Comparison of ENCODE assay signal across 14 cellular contexts in genomic region chr13:40484981-40485380, GRCh38.
DNase-seq lines count a peak whose midpoint lies in the region; ATAC-seq and TF ChIP-seq lines count a peak whose summit lies in the region.
"Had no signal": no experiment of that assay in that cellular context is flagged by ENCODE, and none has a peak within 500 bp of the region (broad histone marks: within the 10 kb centered on the region; RNA-seq: fewer than 3 reads in every experiment).

No MANE protein-coding gene starts in this region.

- H3K36me3 ChIP-seq in HEK293 (ENCODE audit: control insufficient read depth in 2 of 2, insufficient read depth in 1 of 2, low read length in 2 of 2): no peaks in the 10 kb centered on the region
- no peaks in the 10 kb centered on the region for H3K36me3 ChIP-seq in naive thymus-derived CD4-positive, alpha-beta T cell (ENCODE audit: control insufficient read depth in 2 of 3, insufficient read depth in 3 of 3, low read length in 3 of 3)
- H3K36me3 ChIP-seq: vagina had no signal

- peak overlapping the region; percentile 98 for H3K27ac Mint-ChIP-seq in activated CD4-positive, alpha-beta T cell treated with anti-CD3 and anti-CD28 coated beads, Interleukin-2, amount 10 ng/mL, durations not matched to agents 7 days and 5 days
- H3K27ac Mint-ChIP-seq in activated T-helper 2 cell treated with anti-CD3 and anti-CD28 coated beads, Interferon-gamma antibody, Interleukin-2, Interleukin-4, amounts not matched to agents 10 μg/mL and 5 μg/mL and 100 μg/mL, durations not matched to agents 14 hours and 24 hours and 36 hours: peak overlapping the region; percentile 74
- peak overlapping the region; percentile 91 to 100 (median 96) for H3K27ac Mint-ChIP-seq in naive thymus-derived CD4-positive, alpha-beta T cell

- no peak overlapping the region for H3K4me3 ChIP-seq in HEK293 (ENCODE audit: low read depth, low read length)
- H3K4me3 ChIP-seq in naive thymus-derived CD4-positive, alpha-beta T cell (ENCODE audit: low read length): peak overlapping the region; percentile 1
- H3K4me3 ChIP-seq: GM23248, vagina had no signal

- H3K27ac ChIP-seq in HEK293 (ENCODE audit: extremely low read depth, low read depth, low read length): no peak overlapping the region
- peak overlapping the region; percentile 67 for H3K27ac ChIP-seq in naive thymus-derived CD4-positive, alpha-beta T cell (ENCODE audit: low read depth, low read length)
- H3K27ac ChIP-seq: GM23248, vagina had no signal

- peaks cover 84% of the 10 kb centered on the region for H3K4me1 Mint-ChIP-seq in activated CD4-positive, alpha-beta T cell treated with anti-CD3 and anti-CD28 coated beads, Interleukin-2, amount 10 ng/mL, durations not matched to agents 7 days and 5 days
- H3K4me1 Mint-ChIP-seq in activated T-helper 2 cell treated with anti-CD3 and anti-CD28 coated beads, Interferon-gamma antibody, Interleukin-2, Interleukin-4, amounts not matched to agents 10 μg/mL and 5 μg/mL and 100 μg/mL, durations not matched to agents 14 hours and 24 hours and 36 hours (ENCODE audit: low read depth): peaks cover 57% of the 10 kb centered on the region
- H3K4me1 Mint-ChIP-seq in naive thymus-derived CD4-positive, alpha-beta T cell: peaks cover 63 to 99% (median 92%) of the 10 kb centered on the region in 7 donors

- peaks cover 17% of the 10 kb centered on the region for H3K36me3 Mint-ChIP-seq in activated CD4-positive, alpha-beta T cell treated with anti-CD3 and anti-CD28 coated beads, Interleukin-2, amount 10 ng/mL, durations not matched to agents 7 days and 5 days (ENCODE audit: low read depth)
- peaks cover 6% of the 10 kb centered on the region for H3K36me3 Mint-ChIP-seq in activated T-helper 2 cell treated with anti-CD3 and anti-CD28 coated beads, Interferon-gamma antibody, Interleukin-2, Interleukin-4, amounts not matched to agents 10 μg/mL and 5 μg/mL and 100 μg/mL, durations not matched to agents 14 hours and 24 hours and 36 hours (ENCODE audit: low read depth)
- peaks cover 0 to 14% (median 0%) of the 10 kb centered on the region in 5 donors for H3K36me3 Mint-ChIP-seq in naive thymus-derived CD4-positive, alpha-beta T cell

- POLR2A ChIA-PET in activated CD4-positive, alpha-beta T cell treated with anti-CD3 and anti-CD28 coated beads, Interleukin-2, amount 10 ng/mL, durations not matched to agents 7 days and 5 days (lab: Charles Lee): no interaction called here
- POLR2A ChIA-PET in HEK293 (lab: Yijun Ruan, JAX): no interaction called here
- POLR2A ChIA-PET in naive thymus-derived CD4-positive, alpha-beta T cell (lab: Charles Lee): interaction anchor here (0.6 to 2.1 kb wide), 14 partner anchors 8 to 298 kb away, joined by 3 to 11 read pairs (median 4); partner anchors contain the start of gene FOXO1

- CTCF ChIA-PET in activated CD4-positive, alpha-beta T cell treated with anti-CD3 and anti-CD28 coated beads, Interleukin-2, amount 10 ng/mL, durations not matched to agents 7 days and 5 days (lab: Charles Lee): interaction anchor here (1.2 to 1.6 kb wide), 4 partner anchors 9 to 114 kb away, joined by 3 to 6 read pairs (median 4); no protein-coding TSS in a partner anchor
- CTCF ChIA-PET in HEK293 (lab: Yijun Ruan, JAX): no interaction called here
- CTCF ChIA-PET in naive thymus-derived CD4-positive, alpha-beta T cell (lab: Charles Lee): interaction anchor here (1.0 kb wide), 1 partner anchor 8 kb away, joined by 3 read pairs; no protein-coding TSS in a partner anchor

- no peak for ATAC-seq in naive thymus-derived CD4-positive, alpha-beta T cell

- no peaks in the 10 kb centered on the region for H3K27me3 Mint-ChIP-seq in activated CD4-positive, alpha-beta T cell treated with anti-CD3 and anti-CD28 coated beads, Interleukin-2, amount 10 ng/mL, durations not matched to agents 7 days and 5 days
- H3K27me3 Mint-ChIP-seq in activated T-helper 2 cell treated with anti-CD3 and anti-CD28 coated beads, Interferon-gamma antibody, Interleukin-2, Interleukin-4, amounts not matched to agents 10 μg/mL and 5 μg/mL and 100 μg/mL, durations not matched to agents 14 hours and 24 hours and 36 hours (ENCODE audit: low read depth): no peaks in the 10 kb centered on the region
- H3K27me3 Mint-ChIP-seq in naive thymus-derived CD4-positive, alpha-beta T cell: no peaks in the 10 kb centered on the region

- no peaks in the 10 kb centered on the region for H3K27me3 ChIP-seq in naive thymus-derived CD4-positive, alpha-beta T cell (ENCODE audit: control insufficient read depth in 2 of 2, insufficient read depth in 2 of 2, low read length in 2 of 2)
- H3K27me3 ChIP-seq: vagina had no signal

- no peaks in the 10 kb centered on the region for H3K9me3 ChIP-seq in HEK293 (ENCODE audit: control insufficient read depth, insufficient read depth, low read depth, low read length)
- no peaks in the 10 kb centered on the region for H3K9me3 ChIP-seq in naive thymus-derived CD4-positive, alpha-beta T cell (ENCODE audit: control insufficient read depth in 2 of 3, low read length in 3 of 3)
- H3K9me3 ChIP-seq: vagina had no signal

- peaks cover under 1% of the 10 kb centered on the region; the same call in 1 of the 2 replicates for H3K4me1 ChIP-seq in HEK293 (ENCODE audit: control insufficient read depth, insufficient read depth, low read length)
- H3K4me1 ChIP-seq in naive thymus-derived CD4-positive, alpha-beta T cell (ENCODE audit: control insufficient read depth in 2 of 2, insufficient read depth in 2 of 2, low read length in 2 of 2): peaks cover 39 to 89% of the 10 kb centered on the region in 2 donors
- H3K4me1 ChIP-seq: vagina had no signal

- no peak for TF ChIP-seq CTCF in HEK293 (tag by site-specific recombination; IDR thresholded peaks at IDR 0.05)

- intact Hi-C loops in activated T-helper 2 cell treated with anti-CD3 and anti-CD28 coated beads, Interferon-gamma antibody, Interleukin-2, Interleukin-4, amounts not matched to agents 10 μg/mL and 5 μg/mL and 100 μg/mL, durations not matched to agents 14 hours and 24 hours and 36 hours (cut with micrococcal nuclease): loop anchor here (5.0 kb wide), 1 partner anchor 38 kb away; no protein-coding TSS in a partner anchor
- intact Hi-C loops in naive thymus-derived CD4-positive, alpha-beta T cell (cut with micrococcal nuclease): loop anchor here (1.0 to 5.0 kb wide), 18 partner anchors 9 to 708 kb away; partner anchors contain the start of genes FOXO1 (in 1 of the 2) and WBP4 (in 1 of the 2)

- peaks cover 13% of the 10 kb centered on the region for H3K9me3 Mint-ChIP-seq in activated CD4-positive, alpha-beta T cell treated with anti-CD3 and anti-CD28 coated beads, Interleukin-2, amount 10 ng/mL, durations not matched to agents 7 days and 5 days
- peaks cover 17% of the 10 kb centered on the region for H3K9me3 Mint-ChIP-seq in activated T-helper 2 cell treated with anti-CD3 and anti-CD28 coated beads, Interferon-gamma antibody, Interleukin-2, Interleukin-4, amounts not matched to agents 10 μg/mL and 5 μg/mL and 100 μg/mL, durations not matched to agents 14 hours and 24 hours and 36 hours
- H3K9me3 Mint-ChIP-seq in naive thymus-derived CD4-positive, alpha-beta T cell: peaks cover 0 to 9% (median 0%) of the 10 kb centered on the region in 11 donors

- DNase-seq in activated CD4-positive, alpha-beta T cell treated with anti-CD3 and anti-CD28 coated beads, Interleukin-2, amount 10 ng/mL, durations not matched to agents 7 days and 5 days: peak; percentile 32
- no peak for DNase-seq in activated CD4-positive, alpha-beta T cell treated with anti-CD3 and anti-CD28 coated beads, Interleukin-2, amount 50 U/mL, for 1 hour
- DNase-seq in activated T-helper 2 cell treated with anti-CD3 and anti-CD28 coated beads, Interferon-gamma antibody, Interleukin-2, Interleukin-4, amounts not matched to agents 10 μg/mL and 5 μg/mL and 100 μg/mL, durations not matched to agents 14 hours and 24 hours and 36 hours (ENCODE audit: low spot score): no peak
- DNase-seq in naive thymus-derived CD4-positive, alpha-beta T cell: no peak
- DNase-seq in T-helper 9 cell (no peak), dedifferentiated amniotic fluid mesenchymal stem cell (ENCODE audit: extremely low spot score) (no peak), NCI-H1105 treated with DMSO at 0.1 percent for 48 hours (lab: John Stamatoyannopoulos, UW) (no peak)
- DNase-seq: GM23248, NCI-H1048, nucleus accumbens, OCI-M1, SW 1271 had no signal

- H3K4me3 Mint-ChIP-seq in activated CD4-positive, alpha-beta T cell treated with anti-CD3 and anti-CD28 coated beads, Interleukin-2, amount 10 ng/mL, durations not matched to agents 7 days and 5 days: peak overlapping the region; percentile 52
- no peak overlapping the region for H3K4me3 Mint-ChIP-seq in activated T-helper 2 cell treated with anti-CD3 and anti-CD28 coated beads, Interferon-gamma antibody, Interleukin-2, Interleukin-4, amounts not matched to agents 10 μg/mL and 5 μg/mL and 100 μg/mL, durations not matched to agents 14 hours and 24 hours and 36 hours (ENCODE audit: low read depth)
- peak overlapping the region; percentile 61 to 88 (median 77) for H3K4me3 Mint-ChIP-seq in naive thymus-derived CD4-positive, alpha-beta T cell

TF ChIP-seq in HEK293, 187 proteins besides CTCF, POLR2A, EP300 and RAD21:
- TF ChIP-seq ZNF132 (tag by site-specific recombination; IDR thresholded peaks at IDR 0.05; ENCODE audit: borderline replicate concordance): no peak
- TF ChIP-seq ZNF747 (tag by site-specific recombination; IDR thresholded peaks at IDR 0.05): no peak
- TF ChIP-seq ZNF610 (tag by site-specific recombination; IDR thresholded peaks at IDR 0.05; ENCODE audit: borderline replicate concordance): no peak
- TF ChIP-seq KLF1 (tag by site-specific recombination; IDR thresholded peaks at IDR 0.05): 0 out of 2 replicates have a peak, but pooled peaks have one; percentile 36
- no peak for TF ChIP-seq ZNF792 (tag by site-specific recombination; IDR thresholded peaks at IDR 0.05)
TF ChIP-seq in HEK293: peak in this region for 1.
